Comparison of ENCODE assay signal across 1 cellular context in genomic region chr3:136676009-136676408, GRCh38.
TF ChIP-seq lines count a peak whose summit lies in the region.

No MANE protein-coding gene starts in this region.

TF ChIP-seq in K562, 482 proteins besides CTCF, POLR2A, EP300 and RAD21 (continued from another document):
- TF ChIP-seq, protein P1, sequence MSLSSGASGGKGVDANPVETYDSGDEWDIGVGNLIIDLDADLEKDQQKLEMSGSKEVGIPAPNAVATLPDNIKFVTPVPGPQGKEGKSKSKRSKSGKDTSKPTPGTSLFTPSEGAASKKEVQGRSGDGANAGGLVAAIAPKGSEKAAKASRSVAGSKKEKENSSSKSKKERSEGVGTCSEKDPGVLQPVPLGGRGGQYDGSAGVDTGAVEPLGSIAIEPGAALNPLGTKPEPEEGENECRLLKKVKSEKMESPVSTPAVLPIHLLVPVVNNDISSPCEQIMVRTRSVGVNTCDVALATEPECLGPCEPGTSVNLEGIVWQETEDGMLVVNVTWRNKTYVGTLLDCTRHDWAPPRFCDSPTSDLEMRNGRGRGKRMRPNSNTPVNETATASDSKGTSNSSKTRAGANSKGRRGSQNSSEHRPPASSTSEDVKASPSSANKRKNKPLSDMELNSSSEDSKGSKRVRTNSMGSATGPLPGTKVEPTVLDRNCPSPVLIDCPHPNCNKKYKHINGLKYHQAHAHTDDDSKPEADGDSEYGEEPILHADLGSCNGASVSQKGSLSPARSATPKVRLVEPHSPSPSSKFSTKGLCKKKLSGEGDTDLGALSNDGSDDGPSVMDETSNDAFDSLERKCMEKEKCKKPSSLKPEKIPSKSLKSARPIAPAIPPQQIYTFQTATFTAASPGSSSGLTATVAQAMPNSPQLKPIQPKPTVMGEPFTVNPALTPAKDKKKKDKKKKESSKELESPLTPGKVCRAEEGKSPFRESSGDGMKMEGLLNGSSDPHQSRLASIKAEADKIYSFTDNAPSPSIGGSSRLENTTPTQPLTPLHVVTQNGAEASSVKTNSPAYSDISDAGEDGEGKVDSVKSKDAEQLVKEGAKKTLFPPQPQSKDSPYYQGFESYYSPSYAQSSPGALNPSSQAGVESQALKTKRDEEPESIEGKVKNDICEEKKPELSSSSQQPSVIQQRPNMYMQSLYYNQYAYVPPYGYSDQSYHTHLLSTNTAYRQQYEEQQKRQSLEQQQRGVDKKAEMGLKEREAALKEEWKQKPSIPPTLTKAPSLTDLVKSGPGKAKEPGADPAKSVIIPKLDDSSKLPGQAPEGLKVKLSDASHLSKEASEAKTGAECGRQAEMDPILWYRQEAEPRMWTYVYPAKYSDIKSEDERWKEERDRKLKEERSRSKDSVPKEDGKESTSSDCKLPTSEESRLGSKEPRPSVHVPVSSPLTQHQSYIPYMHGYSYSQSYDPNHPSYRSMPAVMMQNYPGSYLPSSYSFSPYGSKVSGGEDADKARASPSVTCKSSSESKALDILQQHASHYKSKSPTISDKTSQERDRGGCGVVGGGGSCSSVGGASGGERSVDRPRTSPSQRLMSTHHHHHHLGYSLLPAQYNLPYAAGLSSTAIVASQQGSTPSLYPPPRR (CRISPR knock-in tag; IDR thresholded peaks at IDR 0.05; ENCODE audit: borderline replicate concordance) = no peak
- TF ChIP-seq, protein P2, sequence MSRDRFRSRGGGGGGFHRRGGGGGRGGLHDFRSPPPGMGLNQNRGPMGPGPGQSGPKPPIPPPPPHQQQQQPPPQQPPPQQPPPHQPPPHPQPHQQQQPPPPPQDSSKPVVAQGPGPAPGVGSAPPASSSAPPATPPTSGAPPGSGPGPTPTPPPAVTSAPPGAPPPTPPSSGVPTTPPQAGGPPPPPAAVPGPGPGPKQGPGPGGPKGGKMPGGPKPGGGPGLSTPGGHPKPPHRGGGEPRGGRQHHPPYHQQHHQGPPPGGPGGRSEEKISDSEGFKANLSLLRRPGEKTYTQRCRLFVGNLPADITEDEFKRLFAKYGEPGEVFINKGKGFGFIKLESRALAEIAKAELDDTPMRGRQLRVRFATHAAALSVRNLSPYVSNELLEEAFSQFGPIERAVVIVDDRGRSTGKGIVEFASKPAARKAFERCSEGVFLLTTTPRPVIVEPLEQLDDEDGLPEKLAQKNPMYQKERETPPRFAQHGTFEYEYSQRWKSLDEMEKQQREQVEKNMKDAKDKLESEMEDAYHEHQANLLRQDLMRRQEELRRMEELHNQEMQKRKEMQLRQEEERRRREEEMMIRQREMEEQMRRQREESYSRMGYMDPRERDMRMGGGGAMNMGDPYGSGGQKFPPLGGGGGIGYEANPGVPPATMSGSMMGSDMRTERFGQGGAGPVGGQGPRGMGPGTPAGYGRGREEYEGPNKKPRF (IDR thresholded peaks at IDR 0.05; ENCODE audit: low read depth, low read length) = no peak
- TF ChIP-seq, protein P3, sequence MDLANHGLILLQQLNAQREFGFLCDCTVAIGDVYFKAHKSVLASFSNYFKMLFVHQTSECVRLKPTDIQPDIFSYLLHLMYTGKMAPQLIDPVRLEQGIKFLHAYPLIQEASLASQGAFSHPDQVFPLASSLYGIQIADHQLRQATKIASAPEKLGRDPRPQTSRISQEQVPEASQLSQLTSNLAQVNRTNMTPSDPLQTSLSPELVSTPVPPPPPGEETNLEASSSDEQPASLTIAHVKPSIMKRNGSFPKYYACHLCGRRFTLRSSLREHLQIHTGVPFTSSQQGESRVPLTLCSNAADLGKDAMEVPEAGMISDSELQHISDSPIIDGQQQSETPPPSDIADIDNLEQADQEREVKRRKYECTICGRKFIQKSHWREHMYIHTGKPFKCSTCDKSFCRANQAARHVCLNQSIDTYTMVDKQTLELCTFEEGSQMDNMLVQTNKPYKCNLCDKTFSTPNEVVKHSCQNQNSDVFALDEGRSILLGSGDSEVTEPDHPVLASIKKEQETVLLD (IDR thresholded peaks at IDR 0.05) = no peak
- no peak for TF ChIP-seq RAD51 (IDR thresholded peaks at IDR 0.05; ENCODE audit: borderline replicate concordance, low read depth)
- TF ChIP-seq ZC3H8 (IDR thresholded peaks at IDR 0.05) = no peak
- no peak for TF ChIP-seq HNRNPL (IDR thresholded peaks at IDR 0.05; ENCODE audit: low read depth, low read length)
- TF ChIP-seq MEF2D (tag; conservative IDR thresholded peaks at IDR 0.05; ENCODE audit: low read depth) = no peak
- TF ChIP-seq PURB (CRISPR knock-in tag; IDR thresholded peaks at IDR 0.05; ENCODE audit: low read depth) = no peak
- no peak for TF ChIP-seq SPI1 (IDR thresholded peaks at IDR 0.05; ENCODE audit: borderline replicate concordance, low read depth, low read length)
- no peak for TF ChIP-seq FOXJ3 (CRISPR knock-in tag; IDR thresholded peaks at IDR 0.05)
